35 cellular contexts compared by ENCODE assay signal in the genomic region with DNA sequence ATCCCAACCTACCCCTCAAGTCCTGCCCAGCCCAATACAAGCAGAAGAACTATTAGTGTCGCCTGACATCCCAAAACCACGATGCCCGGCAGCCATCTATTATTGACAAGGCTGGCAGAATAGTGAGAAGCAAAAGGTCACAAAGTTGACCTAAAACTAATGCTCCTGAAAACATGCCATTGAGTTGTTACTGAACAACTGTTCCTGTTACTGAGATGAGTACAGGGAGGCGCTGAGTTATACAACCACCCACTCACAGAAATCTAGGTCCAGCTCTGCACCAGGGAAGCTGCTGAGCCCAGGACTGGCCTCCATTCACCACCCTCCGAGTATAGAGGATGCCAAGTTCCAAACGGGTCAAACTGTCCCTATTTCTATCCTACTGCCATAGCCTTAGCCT.
"Had no signal": no experiment of that assay in that cellular context is flagged by ENCODE, and none has a peak within 500 bp of the region (broad histone marks: within the 10 kb centered on the region; RNA-seq: fewer than 3 reads in every experiment).

No MANE protein-coding gene starts in this region.

- H3K27me3 ChIP-seq: adrenal gland, body of pancreas, brain microvascular endothelial cell, breast epithelium had no signal

- H3K36me3 ChIP-seq: adrenal gland, brain microvascular endothelial cell, breast epithelium had no signal

- DNase-seq: activated B cell treated with CpG ODN at 0.5 μM for 24 hours; activated CD4-positive, alpha-beta memory T cell treated with anti-CD3 and anti-CD28 coated beads for 36 hours; activated CD4-positive, alpha-beta T cell treated with anti-CD3 and anti-CD28 coated beads for 4 hours; activated CD4-positive, alpha-beta T cell treated with anti-CD3 and anti-CD28 coated beads, Interleukin-2, amount 10 ng/mL, durations not matched to agents 24 days and 14 days; activated CD4-positive, alpha-beta T cell treated with anti-CD3 and anti-CD28 coated beads, Interleukin-2, amount 50 U/mL, for 1 hour; activated CD4-positive, alpha-beta T cell treated with anti-CD3 and anti-CD28 coated beads, Interleukin-2, amount 50 U/mL, for 4 hours; activated CD4-positive, CD25-positive, alpha-beta regulatory T cell treated with anti-CD3 and anti-CD28 coated beads, Interleukin-2, amount 50 U/mL, for 72 hours; activated CD8-positive, alpha-beta memory T cell treated with anti-CD3 and anti-CD28 coated beads, Interleukin-2, amount 50 U/mL, for 4 hours; activated CD8-positive, alpha-beta T cell treated with anti-CD3 and anti-CD28 coated beads for 36 hours; activated effector memory CD4-positive, alpha-beta T cell treated with anti-CD3 and anti-CD28 coated beads, Interleukin-2, amount 50 U/mL, for 16 hours; activated gamma-delta T cell treated with Interleukin-2 at 50 U/mL for 16 hours; activated naive CD4-positive, alpha-beta T cell; activated naive CD4-positive, alpha-beta T cell treated with anti-CD3 and anti-CD28 coated beads for 36 hours; activated naive CD4-positive, alpha-beta T cell treated with anti-CD3 and anti-CD28 coated beads, Interleukin-2, amount 50 U/mL, for 16 hours; activated naive CD8-positive, alpha-beta T cell treated with anti-CD3 and anti-CD28 coated beads for 36 hours; activated T-cell treated with anti-CD3 and anti-CD28 coated beads for 4 hours; activated T-cell treated with anti-CD3 and anti-CD28 coated beads, Interleukin-2, amount 50 U/mL, for 1 hour; activated T-cell treated with anti-CD3 and anti-CD28 coated beads, Interleukin-2, amount 50 U/mL, for 4 hours; activated T-cell treated with anti-CD3 and anti-CD28 coated beads, Interleukin-2, amount 50 U/mL, for 72 hours; adrenal gland; amniotic stem cell; aorta; body of pancreas; brain microvascular endothelial cell; central memory CD4-positive, alpha-beta T cell; SW 1271; T-helper 1 cell; T-helper 2 cell; T-helper 9 cell had no signal

- H3K4me3 ChIP-seq: adrenal gland, body of pancreas, breast epithelium had no signal

- H3K9me3 ChIP-seq: adrenal gland, body of pancreas, breast epithelium had no signal

- H3K4me1 ChIP-seq: adrenal gland, breast epithelium had no signal

- FAIRE-seq: astrocyte, TTC549 had no signal

- ATAC-seq: activated CD8-positive, alpha-beta T cell treated with anti-CD3 and anti-CD28 coated beads for 36 hours; activated naive CD4-positive, alpha-beta T cell treated with anti-CD3 and anti-CD28 coated beads, Interleukin-2, amount 50 U/mL, for 72 hours; activated T-cell treated with anti-CD3 and anti-CD28 coated beads, Interleukin-2, amount 50 U/mL, for 4 hours; activated T-cell treated with anti-CD3 and anti-CD28 coated beads, Interleukin-2, amount 50 U/mL, for 72 hours; activated T-helper 17 cell treated with anti-CD3 and anti-CD28 coated beads, Interleukin-2, amount 50 U/mL, for 72 hours; body of pancreas had no signal

- H3K27ac ChIP-seq: adrenal gland, body of pancreas, brain microvascular endothelial cell, breast epithelium, VCaP had no signal
